2 cellular contexts compared by ENCODE assay signal in the genomic region with DNA sequence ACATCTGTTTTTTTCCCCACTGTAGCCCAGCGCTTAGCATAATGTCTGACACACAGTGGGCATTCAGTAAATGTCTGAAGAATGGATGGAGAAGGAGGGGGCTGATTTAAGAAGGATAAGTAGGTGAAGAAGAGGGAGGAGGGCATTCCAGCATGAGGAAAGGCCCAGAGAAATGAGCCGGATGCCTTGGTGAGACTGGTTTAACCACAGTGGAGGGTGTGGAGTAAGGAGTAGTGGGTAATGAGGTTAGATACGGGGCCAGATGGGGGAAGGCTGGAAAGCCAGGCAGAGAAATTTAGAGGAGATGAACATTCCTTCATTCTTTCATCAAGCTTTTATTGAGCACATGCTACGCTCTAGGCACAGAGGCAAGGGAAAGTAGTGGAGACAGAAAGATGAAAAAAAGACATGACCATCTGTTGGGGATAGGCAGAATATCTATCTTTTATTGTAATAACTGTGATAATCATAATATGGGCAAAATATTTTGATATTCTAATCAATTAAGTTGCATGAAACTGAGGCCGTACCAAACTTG.
TF ChIP-seq lines count a peak whose summit lies in the region.

No MANE protein-coding gene starts in this region.

TF ChIP-seq in GM12878, 131 proteins besides CTCF, POLR2A, EP300 and RAD21:
- TF ChIP-seq EZH2 (IDR thresholded peaks at IDR 0.05; ENCODE audit: borderline replicate concordance, control insufficient read depth, low read depth, low read length) = no peak
- TF ChIP-seq HDGF (IDR thresholded peaks at IDR 0.05) = no peak
- TF ChIP-seq CREM (IDR thresholded peaks at IDR 0.05; ENCODE audit: low read depth) = no peak
- no peak for TF ChIP-seq CEBPB (IDR thresholded peaks at IDR 0.05; ENCODE audit: borderline replicate concordance in 1 of 2, low read depth in 2 of 2, low read length in 2 of 2)
- TF ChIP-seq, protein P1, sequence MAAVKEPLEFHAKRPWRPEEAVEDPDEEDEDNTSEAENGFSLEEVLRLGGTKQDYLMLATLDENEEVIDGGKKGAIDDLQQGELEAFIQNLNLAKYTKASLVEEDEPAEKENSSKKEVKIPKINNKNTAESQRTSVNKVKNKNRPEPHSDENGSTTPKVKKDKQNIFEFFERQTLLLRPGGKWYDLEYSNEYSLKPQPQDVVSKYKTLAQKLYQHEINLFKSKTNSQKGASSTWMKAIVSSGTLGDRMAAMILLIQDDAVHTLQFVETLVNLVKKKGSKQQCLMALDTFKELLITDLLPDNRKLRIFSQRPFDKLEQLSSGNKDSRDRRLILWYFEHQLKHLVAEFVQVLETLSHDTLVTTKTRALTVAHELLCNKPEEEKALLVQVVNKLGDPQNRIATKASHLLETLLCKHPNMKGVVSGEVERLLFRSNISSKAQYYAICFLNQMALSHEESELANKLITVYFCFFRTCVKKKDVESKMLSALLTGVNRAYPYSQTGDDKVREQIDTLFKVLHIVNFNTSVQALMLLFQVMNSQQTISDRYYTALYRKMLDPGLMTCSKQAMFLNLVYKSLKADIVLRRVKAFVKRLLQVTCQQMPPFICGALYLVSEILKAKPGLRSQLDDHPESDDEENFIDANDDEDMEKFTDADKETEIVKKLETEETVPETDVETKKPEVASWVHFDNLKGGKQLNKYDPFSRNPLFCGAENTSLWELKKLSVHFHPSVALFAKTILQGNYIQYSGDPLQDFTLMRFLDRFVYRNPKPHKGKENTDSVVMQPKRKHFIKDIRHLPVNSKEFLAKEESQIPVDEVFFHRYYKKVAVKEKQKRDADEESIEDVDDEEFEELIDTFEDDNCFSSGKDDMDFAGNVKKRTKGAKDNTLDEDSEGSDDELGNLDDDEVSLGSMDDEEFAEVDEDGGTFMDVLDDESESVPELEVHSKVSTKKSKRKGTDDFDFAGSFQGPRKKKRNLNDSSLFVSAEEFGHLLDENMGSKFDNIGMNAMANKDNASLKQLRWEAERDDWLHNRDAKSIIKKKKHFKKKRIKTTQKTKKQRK (IDR thresholded peaks at IDR 0.05; ENCODE audit: low read depth, low read length) = no peak
- TF ChIP-seq, protein P2, sequence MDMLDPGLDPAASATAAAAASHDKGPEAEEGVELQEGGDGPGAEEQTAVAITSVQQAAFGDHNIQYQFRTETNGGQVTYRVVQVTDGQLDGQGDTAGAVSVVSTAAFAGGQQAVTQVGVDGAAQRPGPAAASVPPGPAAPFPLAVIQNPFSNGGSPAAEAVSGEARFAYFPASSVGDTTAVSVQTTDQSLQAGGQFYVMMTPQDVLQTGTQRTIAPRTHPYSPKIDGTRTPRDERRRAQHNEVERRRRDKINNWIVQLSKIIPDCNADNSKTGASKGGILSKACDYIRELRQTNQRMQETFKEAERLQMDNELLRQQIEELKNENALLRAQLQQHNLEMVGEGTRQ (IDR thresholded peaks at IDR 0.05; ENCODE audit: borderline replicate concordance, low read depth, low read length) = no peak
- TF ChIP-seq FOXM1 (IDR thresholded peaks at IDR 0.05; ENCODE audit: low read depth, low read length) = no peak
- TF ChIP-seq SP1 (IDR thresholded peaks at IDR 0.05; ENCODE audit: low read depth, low read length) = no peak
- TF ChIP-seq HCFC1 (IDR thresholded peaks at IDR 0.05; ENCODE audit: low read length) = no peak
- TF ChIP-seq IKZF2 (IDR thresholded peaks at IDR 0.05) = no peak
- TF ChIP-seq MYC (IDR thresholded peaks at IDR 0.05; ENCODE audit: insufficient read depth, insufficient read length, insufficient replicate concordance, low read length, severe bottlenecking) = no peak
- TF ChIP-seq STAT3 (IDR thresholded peaks at IDR 0.05; ENCODE audit: low read depth, low read length) = no peak
- no peak for TF ChIP-seq SMARCA5 (IDR thresholded peaks at IDR 0.05)
- TF ChIP-seq NRF1 (conservative IDR thresholded peaks at IDR 0.05; ENCODE audit: low read depth, low read length) = no peak
- TF ChIP-seq, protein P3, sequence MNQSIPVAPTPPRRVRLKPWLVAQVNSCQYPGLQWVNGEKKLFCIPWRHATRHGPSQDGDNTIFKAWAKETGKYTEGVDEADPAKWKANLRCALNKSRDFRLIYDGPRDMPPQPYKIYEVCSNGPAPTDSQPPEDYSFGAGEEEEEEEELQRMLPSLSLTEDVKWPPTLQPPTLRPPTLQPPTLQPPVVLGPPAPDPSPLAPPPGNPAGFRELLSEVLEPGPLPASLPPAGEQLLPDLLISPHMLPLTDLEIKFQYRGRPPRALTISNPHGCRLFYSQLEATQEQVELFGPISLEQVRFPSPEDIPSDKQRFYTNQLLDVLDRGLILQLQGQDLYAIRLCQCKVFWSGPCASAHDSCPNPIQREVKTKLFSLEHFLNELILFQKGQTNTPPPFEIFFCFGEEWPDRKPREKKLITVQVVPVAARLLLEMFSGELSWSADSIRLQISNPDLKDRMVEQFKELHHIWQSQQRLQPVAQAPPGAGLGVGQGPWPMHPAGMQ (IDR thresholded peaks at IDR 0.05; ENCODE audit: borderline replicate concordance) = no peak
- TF ChIP-seq HDAC6 (IDR thresholded peaks at IDR 0.05; ENCODE audit: unreplicated experiment) = no peak
- no peak for TF ChIP-seq KDM1A (IDR thresholded peaks at IDR 0.05; ENCODE audit: borderline replicate concordance)
- TF ChIP-seq POLR2AphosphoS2 (IDR thresholded peaks at IDR 0.05; ENCODE audit: low read depth, low read length) = no peak

TF ChIP-seq in GM12891, 5 proteins besides CTCF, POLR2A, EP300 and RAD21:
- TF ChIP-seq SPI1 (IDR thresholded peaks at IDR 0.05; ENCODE audit: low read depth, low read length) (no peak), POLR2AphosphoS5 (IDR thresholded peaks at IDR 0.05; ENCODE audit: low read depth, low read length) (no peak), POU2F2 (IDR thresholded peaks at IDR 0.05; ENCODE audit: low read depth, low read length) (no peak), PAX5 (IDR thresholded peaks at IDR 0.05; ENCODE audit: insufficient read depth, low read length, severe bottlenecking) (no peak), TAF1 (IDR thresholded peaks at IDR 0.05; ENCODE audit: low read depth, low read length) (no peak)
